Comparison of ENCODE assay signal across 12 cellular contexts in genomic region chr2:10385933-10386773, GRCh38.
A peak's percentile ranks its signal among the peaks of the same experiment; 100 is the strongest.
DNase-seq lines count a peak whose midpoint lies in the region; ATAC-seq and TF ChIP-seq lines count a peak whose summit lies in the region.
"Had no signal": no experiment of that assay in that cellular context is flagged by ENCODE, and none has a peak within 500 bp of the region (broad histone marks: within the 10 kb centered on the region; RNA-seq: fewer than 3 reads in every experiment).

No MANE protein-coding gene starts in this region.

- no peaks in the 10 kb centered on the region for H3K9me3 Mint-ChIP-seq in activated T-helper 1 cell treated with anti-CD3 and anti-CD28 coated beads, Interleukin-12 subunit alpha, Interleukin-12 subunit beta, Interleukin-2, Interleukin-4 antibody, amounts not matched to agents 30 ng/mL and 10 ng/mL and 1 ng/mL, durations not matched to agents 14 hours and 24 hours and 36 hours
- H3K9me3 Mint-ChIP-seq in glutamatergic neuron (ENCODE audit: unreplicated experiment), result no peaks in the 10 kb centered on the region

- H3K79me2 ChIP-seq in ACC112 (ENCODE audit: control insufficient read depth, insufficient read depth, low read length, unreplicated experiment), result peaks cover 77% of the 10 kb centered on the region

- no peaks in the 10 kb centered on the region for H3K36me3 Mint-ChIP-seq in activated T-helper 1 cell treated with anti-CD3 and anti-CD28 coated beads, Interleukin-12 subunit alpha, Interleukin-12 subunit beta, Interleukin-2, Interleukin-4 antibody, amounts not matched to agents 30 ng/mL and 10 ng/mL and 1 ng/mL, durations not matched to agents 14 hours and 24 hours and 36 hours (ENCODE audit: low read depth)
- no peaks in the 10 kb centered on the region for H3K36me3 Mint-ChIP-seq in glutamatergic neuron (ENCODE audit: unreplicated experiment)

- DNase-seq in GM03348 (ENCODE audit: low spot score), result peak; percentile 66
- DNase-seq in activated T-helper 1 cell treated with anti-CD3 and anti-CD28 coated beads, Interleukin-12 subunit alpha, Interleukin-12 subunit beta, Interleukin-2, Interleukin-4 antibody, amounts not matched to agents 30 ng/mL and 10 ng/mL and 1 ng/mL, durations not matched to agents 14 hours and 24 hours and 36 hours (ENCODE audit: low spot score), result no peak
- no peak for DNase-seq in glutamatergic neuron
- no peak for DNase-seq in COLO829 (ENCODE audit: low spot score)
- no peak for DNase-seq in globus pallidus (ENCODE audit: low spot score)
- no peak for DNase-seq in omental fat pad (ENCODE audit: low spot score)
- DNase-seq: DMS153; effector CD8-positive, alpha-beta T cell; OCI-M1; spleen had no signal

- H3K36me3 ChIP-seq in ACC112 (ENCODE audit: insufficient read depth, low read length), result no peaks in the 10 kb centered on the region
- H3K36me3 ChIP-seq: spleen had no signal

- no peaks in the 10 kb centered on the region for H3K27me3 Mint-ChIP-seq in activated T-helper 1 cell treated with anti-CD3 and anti-CD28 coated beads, Interleukin-12 subunit alpha, Interleukin-12 subunit beta, Interleukin-2, Interleukin-4 antibody, amounts not matched to agents 30 ng/mL and 10 ng/mL and 1 ng/mL, durations not matched to agents 14 hours and 24 hours and 36 hours (ENCODE audit: insufficient read depth)
- H3K27me3 Mint-ChIP-seq in glutamatergic neuron (ENCODE audit: unreplicated experiment), result peaks cover 4% of the 10 kb centered on the region

- peaks cover 48% of the 10 kb centered on the region for H3K4me1 ChIP-seq in ACC112 (ENCODE audit: control insufficient read depth, insufficient read depth, low read length, unreplicated experiment)

- 0 out of 2 replicates have a peak overlapping the region, but pooled peaks have one; percentile 14 for H3K27ac ChIP-seq in ACC112 (ENCODE audit: low read depth, low read length)

- no peak overlapping the region for H2AFZ ChIP-seq in ACC112 (ENCODE audit: low read length, unreplicated experiment)

- peak overlapping the region; percentile 46 for H3K4me3 Mint-ChIP-seq in activated T-helper 1 cell treated with anti-CD3 and anti-CD28 coated beads, Interleukin-12 subunit alpha, Interleukin-12 subunit beta, Interleukin-2, Interleukin-4 antibody, amounts not matched to agents 30 ng/mL and 10 ng/mL and 1 ng/mL, durations not matched to agents 14 hours and 24 hours and 36 hours
- peak overlapping the region; percentile 30 for H3K4me3 Mint-ChIP-seq in glutamatergic neuron (ENCODE audit: unreplicated experiment)

- no peak overlapping the region for H3K4me3 ChIP-seq in ACC112 (ENCODE audit: low read depth, low read length)
- H3K4me3 ChIP-seq: spleen had no signal

- no peak for ATAC-seq in omental fat pad (ENCODE audit: low FRiP score)
- no peak for ATAC-seq in GM18517 (IDR thresholded peaks at IDR 0.05; ENCODE audit: unreplicated experiment)

- no peaks in the 10 kb centered on the region for H3K27me3 ChIP-seq in ACC112 (ENCODE audit: insufficient read depth, low read length)

- peak overlapping the region; percentile 83 for H3K27ac Mint-ChIP-seq in activated T-helper 1 cell treated with anti-CD3 and anti-CD28 coated beads, Interleukin-12 subunit alpha, Interleukin-12 subunit beta, Interleukin-2, Interleukin-4 antibody, amounts not matched to agents 30 ng/mL and 10 ng/mL and 1 ng/mL, durations not matched to agents 14 hours and 24 hours and 36 hours
- H3K27ac Mint-ChIP-seq in glutamatergic neuron (ENCODE audit: unreplicated experiment), result peak overlapping the region; percentile 17

- TF ChIP-seq CTCF in glutamatergic neuron (IDR thresholded peaks at IDR 0.05; ENCODE audit: partially characterized antibody, unreplicated experiment), result no peak
- no peak for TF ChIP-seq CTCF in omental fat pad (IDR thresholded peaks at IDR 0.05)

- intact Hi-C loops in activated T-helper 1 cell treated with anti-CD3 and anti-CD28 coated beads, Interleukin-12 subunit alpha, Interleukin-12 subunit beta, Interleukin-2, Interleukin-4 antibody, amounts not matched to agents 30 ng/mL and 10 ng/mL and 1 ng/mL, durations not matched to agents 14 hours and 24 hours and 36 hours (cut with micrococcal nuclease), result no loop called here

- peaks cover 44% of the 10 kb centered on the region for H3K4me1 Mint-ChIP-seq in activated T-helper 1 cell treated with anti-CD3 and anti-CD28 coated beads, Interleukin-12 subunit alpha, Interleukin-12 subunit beta, Interleukin-2, Interleukin-4 antibody, amounts not matched to agents 30 ng/mL and 10 ng/mL and 1 ng/mL, durations not matched to agents 14 hours and 24 hours and 36 hours (ENCODE audit: low read depth)
- H3K4me1 Mint-ChIP-seq in glutamatergic neuron (ENCODE audit: low read depth, unreplicated experiment), result peaks cover 11% of the 10 kb centered on the region
